In the genomic region with DNA sequence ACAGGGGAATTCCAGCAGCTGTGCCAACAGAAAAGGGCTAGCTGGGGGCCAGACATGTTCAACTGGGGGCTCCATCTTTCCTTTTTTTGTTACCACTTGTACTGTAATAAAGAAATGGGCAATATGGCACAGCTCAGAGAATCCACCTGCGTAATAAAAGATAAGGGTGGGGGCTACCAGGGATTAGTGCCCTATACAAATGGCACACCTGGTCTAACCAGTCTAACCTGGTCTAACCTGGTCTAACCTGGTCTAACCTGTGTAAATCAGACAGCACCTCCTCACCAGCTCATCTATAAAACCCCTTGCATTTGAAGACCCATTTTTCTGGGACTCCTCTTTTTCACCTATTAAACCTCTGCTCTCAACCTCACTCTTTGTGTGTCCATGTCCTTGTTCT, we compare ENCODE assay signal across 20 cellular contexts. TPM values are rescaled to one million over a fixed set of nuclear protein-coding genes. Genes with fewer than 3 reads are reported as not detected.
"Had no signal": no experiment of that assay in that cellular context is flagged by ENCODE, and none has a peak within 500 bp of the region (broad histone marks: within the 10 kb centered on the region; RNA-seq: fewer than 3 reads in every experiment).

No MANE protein-coding gene starts in this region.

- H3K4me1 Mint-ChIP-seq: natural killer cell had no signal

- H3K27ac Mint-ChIP-seq: activated naive CD4-positive, alpha-beta T cell treated with anti-CD3 and anti-CD28 coated beads, Interleukin-2, amount 50 U/mL, for 72 hours; dendritic cell treated with granulocyte-macrophage colony-stimulating factor and Interleukin-4, amounts not matched to agents 40 ng/mL and 50 ng/mL, for 4 days; natural killer cell had no signal

- H3K36me3 Mint-ChIP-seq: activated naive CD4-positive, alpha-beta T cell treated with anti-CD3 and anti-CD28 coated beads, Interleukin-2, amount 50 U/mL, for 72 hours; natural killer cell had no signal

- H3K9me3 Mint-ChIP-seq: activated naive CD4-positive, alpha-beta T cell treated with anti-CD3 and anti-CD28 coated beads, Interleukin-2, amount 50 U/mL, for 72 hours; dendritic cell treated with granulocyte-macrophage colony-stimulating factor and Interleukin-4, amounts not matched to agents 40 ng/mL and 50 ng/mL, for 4 days had no signal

- H3K27me3 Mint-ChIP-seq: dendritic cell treated with granulocyte-macrophage colony-stimulating factor and Interleukin-4, amounts not matched to agents 40 ng/mL and 50 ng/mL, for 4 days had no signal

- H3K4me3 Mint-ChIP-seq: dendritic cell treated with granulocyte-macrophage colony-stimulating factor and Interleukin-4, amounts not matched to agents 40 ng/mL and 50 ng/mL, for 4 days; natural killer cell had no signal

- DNase-seq: activated T-cell treated with anti-CD3 and anti-CD28 coated beads, Interleukin-2, amount 50 U/mL, for 1 hour; aorta; brain microvascular endothelial cell; caudate nucleus; effector CD4-positive, alpha-beta T cell; foreskin melanocyte; glutamatergic neuron; hippocampal formation; kidney glomerular epithelial cell; left lung; natural killer cell; ovary; psoas muscle; spleen; stimulated activated CD4-positive, alpha-beta T cell treated with anti-CD3 and anti-CD28 coated beads, Interleukin-4, amount 100 ng/mL, for 24 hours; stimulated activated naive CD4-positive, alpha-beta T cell treated with Interleukin-2 at 50 U/mL for 16 hours; T-helper 9 cell; upper lobe of right lung had no signal

- ATAC-seq: activated naive CD4-positive, alpha-beta T cell treated with anti-CD3 and anti-CD28 coated beads, Interleukin-2, amount 50 U/mL, for 72 hours; left lung; natural killer cell; psoas muscle; upper lobe of right lung had no signal

RNA-seq across cellular contexts. Expression of a gene that starts 26.2 kb away (rescaled TPM):
- total RNA-seq: activated naive CD4-positive, alpha-beta T cell treated with anti-CD3 and anti-CD28 coated beads, Interleukin-2, amount 50 U/mL, for 72 hours; aorta; natural killer cell; psoas muscle; spleen had no signal
- polyA plus RNA-seq: aorta, psoas muscle had no signal

RNA-seq across cellular contexts. Expression of a gene that starts 39.5 kb away (rescaled TPM):
- total RNA-seq: natural killer cell had no signal
